ENCODE assay signal across 2 cellular contexts in the genomic region with DNA sequence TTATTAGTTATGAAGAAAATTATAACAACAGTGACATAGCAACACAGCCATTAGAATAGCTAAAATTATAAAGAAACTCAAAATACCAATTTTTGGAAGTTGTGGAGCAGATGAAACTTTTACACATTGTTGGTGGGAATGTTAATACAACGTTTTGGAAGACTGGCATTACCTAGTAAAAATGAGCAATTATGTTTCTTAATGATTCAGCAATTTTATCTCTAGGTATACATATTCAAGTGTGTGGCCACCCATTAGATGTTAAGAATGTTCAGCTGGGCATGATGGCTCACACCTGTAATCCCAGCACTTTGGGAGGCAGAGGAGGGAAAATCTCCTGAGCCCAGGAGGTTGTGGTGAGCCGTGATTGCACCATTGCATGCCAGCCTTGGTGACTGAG.
TF ChIP-seq lines count a peak whose summit lies in the region.

No MANE protein-coding gene starts in this region.

TF ChIP-seq in HepG2, 621 proteins besides CTCF, POLR2A, EP300 and RAD21 (continued from another document):
- TF ChIP-seq, protein P1, sequence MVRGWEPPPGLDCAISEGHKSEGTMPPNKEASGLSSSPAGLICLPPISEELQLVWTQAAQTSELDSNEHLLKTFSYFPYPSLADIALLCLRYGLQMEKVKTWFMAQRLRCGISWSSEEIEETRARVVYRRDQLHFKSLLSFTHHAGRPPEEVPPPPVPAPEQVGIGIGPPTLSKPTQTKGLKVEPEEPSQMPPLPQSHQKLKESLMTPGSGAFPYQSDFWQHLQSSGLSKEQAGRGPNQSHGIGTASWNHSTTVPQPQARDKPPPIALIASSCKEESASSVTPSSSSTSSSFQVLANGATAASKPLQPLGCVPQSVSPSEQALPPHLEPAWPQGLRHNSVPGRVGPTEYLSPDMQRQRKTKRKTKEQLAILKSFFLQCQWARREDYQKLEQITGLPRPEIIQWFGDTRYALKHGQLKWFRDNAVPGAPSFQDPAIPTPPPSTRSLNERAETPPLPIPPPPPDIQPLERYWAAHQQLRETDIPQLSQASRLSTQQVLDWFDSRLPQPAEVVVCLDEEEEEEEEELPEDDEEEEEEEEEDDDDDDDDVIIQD (CRISPR knock-in tag; IDR thresholded peaks at IDR 0.05; ENCODE audit: low read depth) = no peak
- TF ChIP-seq, protein P2, sequence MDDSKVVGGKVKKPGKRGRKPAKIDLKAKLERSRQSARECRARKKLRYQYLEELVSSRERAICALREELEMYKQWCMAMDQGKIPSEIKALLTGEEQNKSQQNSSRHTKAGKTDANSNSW (CRISPR knock-in tag; IDR thresholded peaks at IDR 0.05; ENCODE audit: borderline replicate concordance) = no peak
- TF ChIP-seq MAFK (conservative IDR thresholded peaks at IDR 0.05 in 1 of 2, IDR thresholded peaks at IDR 0.05 in 1 of 2; ENCODE audit: low read length in 2 of 2) (peak; percentile 47 to 77; a peak in 3 of 4 replicates), ZBTB3 (CRISPR knock-in tag; IDR thresholded peaks at IDR 0.05; ENCODE audit: borderline replicate concordance, low read depth) (no peak), ZNF274 (CRISPR knock-in tag; IDR thresholded peaks at IDR 0.05) (no peak), MAFF (IDR thresholded peaks at IDR 0.05; ENCODE audit: low read depth, low read length) (peak; percentile 62), ZNF562 (CRISPR knock-in tag; IDR thresholded peaks at IDR 0.05; ENCODE audit: borderline replicate concordance) (no peak), TSC22D2 (CRISPR knock-in tag; IDR thresholded peaks at IDR 0.05; ENCODE audit: borderline replicate concordance) (no peak), NFE2L2 (IDR thresholded peaks at IDR 0.05; ENCODE audit: low read length) (0 out of 2 replicates have a peak, but pooled peaks have one; percentile 7)
- TF ChIP-seq, protein P3, sequence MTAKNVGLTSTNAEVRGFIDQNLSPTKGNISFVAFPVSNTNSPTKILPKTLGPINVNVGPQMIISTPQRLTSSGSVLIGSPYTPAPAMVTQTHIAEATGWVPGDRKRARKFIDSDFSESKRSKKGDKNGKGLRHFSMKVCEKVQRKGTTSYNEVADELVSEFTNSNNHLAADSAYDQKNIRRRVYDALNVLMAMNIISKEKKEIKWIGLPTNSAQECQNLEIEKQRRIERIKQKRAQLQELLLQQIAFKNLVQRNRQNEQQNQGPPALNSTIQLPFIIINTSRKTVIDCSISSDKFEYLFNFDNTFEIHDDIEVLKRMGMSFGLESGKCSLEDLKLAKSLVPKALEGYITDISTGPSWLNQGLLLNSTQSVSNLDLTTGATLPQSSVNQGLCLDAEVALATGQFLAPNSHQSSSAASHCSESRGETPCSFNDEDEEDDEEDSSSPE (CRISPR knock-in tag; IDR thresholded peaks at IDR 0.05) = no peak

TF ChIP-seq in K562, 482 proteins besides CTCF, POLR2A, EP300 and RAD21 (continued from another document):
- TF ChIP-seq, protein P4, sequence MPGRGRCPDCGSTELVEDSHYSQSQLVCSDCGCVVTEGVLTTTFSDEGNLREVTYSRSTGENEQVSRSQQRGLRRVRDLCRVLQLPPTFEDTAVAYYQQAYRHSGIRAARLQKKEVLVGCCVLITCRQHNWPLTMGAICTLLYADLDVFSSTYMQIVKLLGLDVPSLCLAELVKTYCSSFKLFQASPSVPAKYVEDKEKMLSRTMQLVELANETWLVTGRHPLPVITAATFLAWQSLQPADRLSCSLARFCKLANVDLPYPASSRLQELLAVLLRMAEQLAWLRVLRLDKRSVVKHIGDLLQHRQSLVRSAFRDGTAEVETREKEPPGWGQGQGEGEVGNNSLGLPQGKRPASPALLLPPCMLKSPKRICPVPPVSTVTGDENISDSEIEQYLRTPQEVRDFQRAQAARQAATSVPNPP (IDR thresholded peaks at IDR 0.05; ENCODE audit: borderline replicate concordance, insufficient read depth, insufficient read length) = no peak
- TF ChIP-seq MAFG (tag; conservative IDR thresholded peaks at IDR 0.05) = peak; percentile 30; the same call in 1 of the 2 replicates
- no peak for TF ChIP-seq LCOR (CRISPR knock-in tag; IDR thresholded peaks at IDR 0.05)
- no peak for TF ChIP-seq TAF1 (IDR thresholded peaks at IDR 0.05; ENCODE audit: control insufficient read depth, extremely low read depth, insufficient read depth, low read length, severe bottlenecking)
- TF ChIP-seq NFRKB (IDR thresholded peaks at IDR 0.05; ENCODE audit: low read depth) = no peak
- TF ChIP-seq C11orf30 (IDR thresholded peaks at IDR 0.05; ENCODE audit: low read depth) = peak; percentile 38; the same call in 1 of the 2 replicates
- TF ChIP-seq ZNF316 (IDR thresholded peaks at IDR 0.05) = peak; percentile 64
- no peak for TF ChIP-seq ZFP30 (CRISPR knock-in tag; IDR thresholded peaks at IDR 0.05; ENCODE audit: borderline replicate concordance)
- no peak for TF ChIP-seq CTBP1 (IDR thresholded peaks at IDR 0.05; ENCODE audit: borderline replicate concordance)
- peak; percentile 25; the same call in 1 of the 2 replicates for TF ChIP-seq MAFF (IDR thresholded peaks at IDR 0.05; ENCODE audit: low read length)
TF ChIP-seq in K562: peak in this region for 4.
